ENCODE assay signal across 21 cellular contexts in the genomic region with DNA sequence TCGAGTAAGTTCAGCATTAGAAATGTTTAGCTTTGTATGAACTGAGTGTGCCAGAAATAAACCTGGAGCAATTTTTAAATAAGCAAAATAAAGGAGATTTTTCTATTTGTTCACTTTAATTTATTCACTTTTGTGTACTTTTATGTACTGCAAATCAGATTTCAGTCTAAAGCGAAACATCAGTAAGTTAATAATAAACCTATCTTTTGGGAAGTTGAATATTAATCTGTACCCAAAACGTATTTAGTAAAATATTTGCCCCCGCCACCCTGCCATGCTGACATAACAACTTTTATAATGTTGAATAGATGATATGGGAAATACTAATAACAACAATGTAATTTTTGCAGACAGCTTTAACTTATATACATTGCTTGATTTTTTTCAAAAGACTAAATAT.
"Had no signal": no experiment of that assay in that cellular context is flagged by ENCODE, and none has a peak within 500 bp of the region (broad histone marks: within the 10 kb centered on the region; RNA-seq: fewer than 3 reads in every experiment).

No MANE protein-coding gene starts in this region.

- DNase-seq: activated CD4-positive, alpha-beta T cell treated with anti-CD3 and anti-CD28 coated beads, Interleukin-2, amount 50 U/mL, for 1 hour; activated CD4-positive, CD25-positive, alpha-beta regulatory T cell treated with anti-CD3 and anti-CD28 coated beads, Interleukin-2, amount 50 U/mL, for 72 hours; activated CD8-positive, alpha-beta T cell treated with anti-CD3 and anti-CD28 coated beads, Interleukin-2, amount 10 ng/mL, durations not matched to agents 7 days and 5 days; aorta; endodermal cell; heart left ventricle; kidney glomerular epithelial cell; left ventricle myocardium superior; nucleus accumbens; posterior cingulate gyrus; stimulated activated CD4-positive, alpha-beta T cell treated with anti-CD3 and anti-CD28 coated beads, Interleukin-4, amount 100 ng/mL, for 4 hours; stimulated activated naive CD8-positive, alpha-beta T cell treated with anti-CD3 and anti-CD28 coated beads, Interleukin-15, Interleukin-2, amounts not matched to agents 100 U/mL and 50 U/mL, for 24 hours; tibial artery; uterus; WERI-Rb-1 had no signal

- H3K9me3 Mint-ChIP-seq: activated naive CD4-positive, alpha-beta T cell treated with anti-CD3 and anti-CD28 coated beads, Interleukin-2, amount 50 U/mL, for 72 hours; brain; central memory CD8-positive, alpha-beta T cell; endodermal cell; T-helper 2 cell treated with Interferon-gamma antibody and Interleukin-4, amounts not matched to agents 5 μg/mL and 100 μg/mL, for 36 hours had no signal

- ATAC-seq: activated CD8-positive, alpha-beta T cell treated with anti-CD3 and anti-CD28 coated beads, Interleukin-2, amount 10 ng/mL, durations not matched to agents 7 days and 5 days; activated naive CD4-positive, alpha-beta T cell treated with anti-CD3 and anti-CD28 coated beads, Interleukin-2, amount 50 U/mL, for 72 hours; left ventricle myocardium superior; SK-N-SH treated with all-trans-retinoic acid at 6 μM for 48 hours; stimulated activated naive CD8-positive, alpha-beta T cell treated with anti-CD3 and anti-CD28 coated beads, Interleukin-15, Interleukin-2, amounts not matched to agents 100 U/mL and 50 U/mL, for 24 hours had no signal

- H3K36me3 Mint-ChIP-seq: brain had no signal

- H3K9me3 ChIP-seq: heart left ventricle, tibial artery, uterus had no signal

- H3K4me3 Mint-ChIP-seq: activated CD8-positive, alpha-beta T cell treated with anti-CD3 and anti-CD28 coated beads, Interleukin-2, amount 10 ng/mL, durations not matched to agents 7 days and 5 days; central memory CD8-positive, alpha-beta T cell; endodermal cell; T-helper 2 cell treated with Interferon-gamma antibody and Interleukin-4, amounts not matched to agents 5 μg/mL and 100 μg/mL, for 36 hours had no signal

- H3K27me3 Mint-ChIP-seq: brain; central memory CD8-positive, alpha-beta T cell had no signal

- H3K4me1 Mint-ChIP-seq: central memory CD8-positive, alpha-beta T cell had no signal

- H3K27ac ChIP-seq: tibial artery, WERI-Rb-1 had no signal

- H3K27ac Mint-ChIP-seq: activated CD8-positive, alpha-beta T cell treated with anti-CD3 and anti-CD28 coated beads, Interleukin-2, amount 10 ng/mL, durations not matched to agents 7 days and 5 days; endodermal cell; T-helper 2 cell treated with Interferon-gamma antibody and Interleukin-4, amounts not matched to agents 5 μg/mL and 100 μg/mL, for 36 hours had no signal

- H3K36me3 ChIP-seq: tibial artery, uterus, WERI-Rb-1 had no signal

- H3K4me3 ChIP-seq: heart left ventricle, tibial artery, uterus had no signal

- FAIRE-seq: colon had no signal

- H3K27me3 ChIP-seq: heart left ventricle, tibial artery, uterus had no signal
